Comparison of ENCODE assay signal across 8 cellular contexts in the genomic region with DNA sequence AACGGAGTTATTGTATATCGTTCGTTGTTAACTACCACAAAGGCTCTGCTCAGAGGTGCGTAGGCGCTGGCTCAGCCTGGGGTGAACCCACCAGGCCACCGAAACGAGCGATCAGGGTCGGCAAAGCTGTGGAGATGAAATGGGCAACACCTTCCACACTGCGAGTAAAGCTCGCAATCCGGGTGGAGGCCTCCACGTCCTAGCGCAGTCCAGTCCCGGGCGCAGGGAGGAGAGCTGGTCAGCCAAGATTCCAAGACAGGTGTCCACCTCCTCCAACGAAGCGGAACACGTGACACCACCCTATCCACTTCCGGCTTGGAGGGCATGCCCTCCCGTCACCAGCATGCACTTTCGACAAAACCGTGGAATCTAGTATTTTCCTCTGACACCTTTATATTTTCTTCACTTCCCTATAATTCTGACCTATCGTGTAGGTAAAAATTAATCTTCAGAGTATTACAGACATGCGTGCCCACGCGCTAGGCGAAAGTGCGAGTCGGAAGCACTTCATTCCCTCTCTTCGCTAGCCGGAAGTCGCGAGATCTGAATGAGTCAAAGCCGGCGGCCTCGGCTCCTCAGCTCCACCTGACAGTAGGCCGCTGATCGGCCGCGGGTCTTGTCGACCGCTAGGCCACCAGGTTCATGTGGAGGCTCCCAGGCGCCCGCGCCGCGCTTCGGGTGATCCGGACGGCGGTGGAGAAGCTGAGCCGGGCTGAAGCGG. TPM values are rescaled to one million over a fixed set of nuclear protein-coding genes. Genes with fewer than 3 reads are reported as not detected.
DNase-seq lines count a peak whose midpoint lies in the region; ATAC-seq and TF ChIP-seq lines count a peak whose summit lies in the region.

A gene with protein sequence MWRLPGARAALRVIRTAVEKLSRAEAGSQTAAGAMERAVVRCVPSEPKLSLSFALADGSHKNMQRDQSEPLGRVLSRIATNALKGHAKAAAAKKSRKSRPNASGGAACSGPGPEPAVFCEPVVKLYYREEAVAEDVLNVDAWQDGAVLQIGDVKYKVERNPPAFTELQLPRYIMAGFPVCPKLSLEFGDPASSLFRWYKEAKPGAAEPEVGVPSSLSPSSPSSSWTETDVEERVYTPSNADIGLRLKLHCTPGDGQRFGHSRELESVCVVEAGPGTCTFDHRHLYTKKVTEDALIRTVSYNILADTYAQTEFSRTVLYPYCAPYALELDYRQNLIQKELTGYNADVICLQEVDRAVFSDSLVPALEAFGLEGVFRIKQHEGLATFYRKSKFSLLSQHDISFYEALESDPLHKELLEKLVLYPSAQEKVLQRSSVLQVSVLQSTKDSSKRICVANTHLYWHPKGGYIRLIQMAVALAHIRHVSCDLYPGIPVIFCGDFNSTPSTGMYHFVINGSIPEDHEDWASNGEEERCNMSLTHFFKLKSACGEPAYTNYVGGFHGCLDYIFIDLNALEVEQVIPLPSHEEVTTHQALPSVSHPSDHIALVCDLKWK (plus strand): TSS at position 537 of the 721 bp plus-strand sequence. CDS start 106 bp downstream, at position 643.

- H3K27me3 Mint-ChIP-seq in chondrocyte (ENCODE audit: low read depth): no peaks in the 10 kb centered on the region

- H3K4me3 Mint-ChIP-seq in chondrocyte (ENCODE audit: unreplicated experiment): peak within 1 kb of the TSS; percentile 95

- peak; percentile 31 for TF ChIP-seq CTCF in chondrocyte (IDR thresholded peaks at IDR 0.05)

- H3K27ac Mint-ChIP-seq in chondrocyte (ENCODE audit: unreplicated experiment): peak within 1 kb of the TSS; percentile 100

- peak; percentile 83 for ATAC-seq in GM19035 (IDR thresholded peaks at IDR 0.05; ENCODE audit: unreplicated experiment)
- peak; percentile 79 for ATAC-seq in HG03342 (IDR thresholded peaks at IDR 0.05; ENCODE audit: unreplicated experiment)

- DNase-seq in AML-193 (lab: John Stamatoyannopoulos, UW): peak; percentile 96
- DNase-seq in NCI-H510A treated with DMSO at 0.1 percent for 48 hours (lab: John Stamatoyannopoulos, UW): peak; percentile 70
- DNase-seq in activated CD4-positive, alpha-beta T cell treated with anti-CD3 and anti-CD28 coated beads for 24 hours (ENCODE audit: low read depth in 2 of 2): peak; percentile 63 to 69
- DNase-seq in chondrocyte (ENCODE audit: low spot score): peak; percentile 96
- DNase-seq in kidney glomerular epithelial cell (lab: John Stamatoyannopoulos, UW): peak; percentile 82
- peak; percentile 79 for DNase-seq in stimulated activated CD4-positive, alpha-beta T cell treated with anti-CD3 and anti-CD28 coated beads, Interleukin-15, amount 100 ng/mL, for 48 hours (ENCODE audit: low read depth in 2 of 2)

- H3K9me3 Mint-ChIP-seq in chondrocyte (ENCODE audit: low read depth): no peaks in the 10 kb centered on the region

- H3K4me1 Mint-ChIP-seq in chondrocyte (ENCODE audit: low read depth): peaks cover 43% of the 10 kb centered on the region

- peaks cover 1% of the 10 kb centered on the region for H3K36me3 Mint-ChIP-seq in chondrocyte (ENCODE audit: low read depth)

RNA-seq across cellular contexts. Expression of the gene that starts here (rescaled TPM):
- 16.6 to 17.8 TPM (median 17.5 TPM) in 3 replicates for total RNA-seq in chondrocyte

Comparison
In these comparisons a context has a peak if more than half of its experiments do, and no peak if none do; other contexts are left out.
1. Peak in every context shown above with its lines: DNase-seq and ATAC-seq.